ENCODE assay signal across 1 cellular context in the genomic region with DNA sequence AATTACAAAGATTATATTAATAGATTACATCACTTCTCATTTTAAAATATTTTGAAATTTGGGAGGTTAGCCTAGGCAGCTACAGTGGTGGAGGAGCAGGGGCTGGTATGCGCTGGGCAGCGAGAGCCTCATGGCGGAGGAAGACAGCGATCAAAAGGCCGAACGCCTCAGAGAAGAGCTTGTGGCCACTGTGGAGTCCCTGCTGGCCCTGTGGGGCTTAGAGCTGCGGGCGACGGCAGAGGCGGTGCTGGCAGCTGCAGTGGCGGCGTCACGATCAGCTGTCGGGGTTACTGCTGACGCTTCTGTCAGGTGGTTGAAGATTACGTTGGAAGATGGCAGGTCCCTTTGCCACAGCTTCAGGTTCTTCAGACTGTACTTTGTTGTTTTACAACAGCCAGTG.
TF ChIP-seq lines count a peak whose summit lies in the region.

No MANE protein-coding gene starts in this region.

TF ChIP-seq in GM23338, 12 proteins besides CTCF, POLR2A, EP300 and RAD21 (continued from another document):
- TF ChIP-seq ZNF462 (CRISPR knock-in tag; IDR thresholded peaks at IDR 0.05) = no peak
